ENCODE assay signal across 24 cellular contexts in genomic region chr22:29693671-29694070, GRCh38. TPM values are rescaled to one million over a fixed set of nuclear protein-coding genes. Genes with fewer than 3 reads are reported as not detected.
"Had no signal": no experiment of that assay in that cellular context is flagged by ENCODE, and none has a peak within 500 bp of the region (broad histone marks: within the 10 kb centered on the region; RNA-seq: fewer than 3 reads in every experiment).

No MANE protein-coding gene starts in this region.

- ATAC-seq: activated naive CD4-positive, alpha-beta T cell treated with anti-CD3 and anti-CD28 coated beads, Interleukin-2, amount 50 U/mL, for 72 hours; esophagus mucosa; left colon; naive thymus-derived CD8-positive, alpha-beta T cell; psoas muscle; right lobe of liver; WTC11 had no signal

- H3K4me3 Mint-ChIP-seq: activated CD4-positive, alpha-beta memory T cell treated with anti-CD3 and anti-CD28 coated beads, Interleukin-2, amount 10 ng/mL, durations not matched to agents 7 days and 5 days; activated T-cell treated with anti-CD3 and anti-CD28 coated beads, Interleukin-2, amount 50 U/mL, for 24 hours; naive thymus-derived CD8-positive, alpha-beta T cell; stimulated activated naive CD8-positive, alpha-beta T cell treated with anti-CD3 and anti-CD28 coated beads, Interleukin-15, Interleukin-2, amounts not matched to agents 100 ng/mL and 50 ng/mL, for 24 hours; WTC11 had no signal

- DNase-seq: activated CD4-positive, alpha-beta memory T cell treated with anti-CD3 and anti-CD28 coated beads, Interleukin-2, amount 10 ng/mL, durations not matched to agents 7 days and 5 days; activated CD4-positive, alpha-beta T cell treated with anti-CD3 and anti-CD28 coated beads for 4 hours; activated effector memory CD4-positive, alpha-beta T cell treated with Interleukin-2 at 50 U/mL for 16 hours; activated T-cell treated with anti-CD3 and anti-CD28 coated beads, Interleukin-2, amount 50 U/mL, for 24 hours; foreskin melanocyte; heart right ventricle; left colon; midbrain; naive thymus-derived CD8-positive, alpha-beta T cell; occipital lobe; psoas muscle; right lobe of liver; spleen; T-helper 2 cell; upper lobe of left lung had no signal

- H3K4me1 ChIP-seq: heart right ventricle, right lobe of liver, upper lobe of left lung had no signal

- FAIRE-seq: colon, TTC549 had no signal

- H3K27ac ChIP-seq: heart right ventricle, psoas muscle, right lobe of liver, spleen, suprapubic skin, upper lobe of left lung had no signal

- H3K9me3 ChIP-seq: heart right ventricle, psoas muscle, right lobe of liver, spleen, suprapubic skin, upper lobe of left lung had no signal

- H3K36me3 Mint-ChIP-seq: activated naive CD4-positive, alpha-beta T cell treated with anti-CD3 and anti-CD28 coated beads, Interleukin-2, amount 50 U/mL, for 72 hours; WTC11 had no signal

- H3K4me3 ChIP-seq: heart right ventricle, lung, psoas muscle, right lobe of liver, spleen, suprapubic skin, upper lobe of left lung had no signal

- H3K9me3 Mint-ChIP-seq: activated CD4-positive, alpha-beta memory T cell treated with anti-CD3 and anti-CD28 coated beads, Interleukin-2, amount 10 ng/mL, durations not matched to agents 7 days and 5 days; activated naive CD4-positive, alpha-beta T cell treated with anti-CD3 and anti-CD28 coated beads, Interleukin-2, amount 50 U/mL, for 72 hours; activated T-cell treated with anti-CD3 and anti-CD28 coated beads, Interleukin-2, amount 50 U/mL, for 24 hours; naive thymus-derived CD8-positive, alpha-beta T cell; stimulated activated naive CD8-positive, alpha-beta T cell treated with anti-CD3 and anti-CD28 coated beads, Interleukin-15, Interleukin-2, amounts not matched to agents 100 ng/mL and 50 ng/mL, for 24 hours; WTC11 had no signal

- H3K27ac Mint-ChIP-seq: activated CD4-positive, alpha-beta memory T cell treated with anti-CD3 and anti-CD28 coated beads, Interleukin-2, amount 10 ng/mL, durations not matched to agents 7 days and 5 days; activated T-cell treated with anti-CD3 and anti-CD28 coated beads, Interleukin-2, amount 50 U/mL, for 24 hours; stimulated activated naive CD8-positive, alpha-beta T cell treated with anti-CD3 and anti-CD28 coated beads, Interleukin-15, Interleukin-2, amounts not matched to agents 100 ng/mL and 50 ng/mL, for 24 hours had no signal

- H3K27me3 Mint-ChIP-seq: activated CD4-positive, alpha-beta memory T cell treated with anti-CD3 and anti-CD28 coated beads, Interleukin-2, amount 10 ng/mL, durations not matched to agents 7 days and 5 days; activated T-cell treated with anti-CD3 and anti-CD28 coated beads, Interleukin-2, amount 50 U/mL, for 24 hours; naive thymus-derived CD8-positive, alpha-beta T cell; stimulated activated naive CD8-positive, alpha-beta T cell treated with anti-CD3 and anti-CD28 coated beads, Interleukin-15, Interleukin-2, amounts not matched to agents 100 ng/mL and 50 ng/mL, for 24 hours had no signal

- H3K27me3 ChIP-seq: heart right ventricle, right lobe of liver, spleen, suprapubic skin, upper lobe of left lung had no signal

RNA-seq across cellular contexts. Expression of gene CABP7, which starts 26.1 kb away (rescaled TPM):
- total RNA-seq: cardiac septum, esophagus mucosa, heart right ventricle, psoas muscle, right lobe of liver had no signal
